In genomic region chr13:112722433-112723250, GRCh38 we compare ENCODE assay signal across 9 cellular contexts. TPM values are rescaled to one million over a fixed set of nuclear protein-coding genes. Genes with fewer than 3 reads are reported as not detected.
DNase-seq lines count a peak whose midpoint lies in the region; ATAC-seq, FAIRE-seq and TF ChIP-seq lines count a peak whose summit lies in the region.
"Had no signal": no experiment of that assay in that cellular context is flagged by ENCODE, and none has a peak within 500 bp of the region (broad histone marks: within the 10 kb centered on the region; RNA-seq: fewer than 3 reads in every experiment).

No MANE protein-coding gene starts in this region.

- no peaks in the 10 kb centered on the region for H3K27me3 Mint-ChIP-seq in MCF 10A (ENCODE audit: insufficient read depth, unreplicated experiment)
- H3K27me3 Mint-ChIP-seq in CD8-positive, alpha-beta T cell (ENCODE audit: low read depth) = no peaks in the 10 kb centered on the region

- DNase-seq in HTR-8/SVneo (ENCODE audit: insufficient read length, low spot score) = peak; percentile 59
- peak; percentile 11 for DNase-seq in MCF 10A (ENCODE audit: unreplicated experiment)
- DNase-seq in left kidney (ENCODE audit: low read depth, low spot score) = peak; percentile 82
- no peak for DNase-seq in SKM-1 treated with dmso at 0.1 percent for 144 hours (lab: John Stamatoyannopoulos, UW; ENCODE audit: unreplicated experiment)
- no peak for DNase-seq in CD8-positive, alpha-beta T cell

- POLR2A ChIA-PET in MCF 10A (lab: Yijun Ruan, JAX) = no interaction called here
- POLR2A ChIA-PET in CD8-positive, alpha-beta T cell (lab: Charles Lee) = no interaction called here

- BruUV-seq in MCF 10A (replicated peaks; lab: Mats Ljungman, UMichigan) = no TSS peak

- H3K4me3 ChIP-seq in CD8-positive, alpha-beta T cell (ENCODE audit: low read depth, low read length) = no peak overlapping the region

- no peaks in the 10 kb centered on the region for H3K36me3 ChIP-seq in CD8-positive, alpha-beta T cell (ENCODE audit: insufficient read depth, low read length)

- peaks cover 17% of the 10 kb centered on the region for H3K4me1 ChIP-seq in CD8-positive, alpha-beta T cell (ENCODE audit: insufficient read depth, low read length)

- H3K4me3 Mint-ChIP-seq in MCF 10A (ENCODE audit: unreplicated experiment) = no peak overlapping the region
- H3K4me3 Mint-ChIP-seq in CD8-positive, alpha-beta T cell = no peak overlapping the region

- H3K9me3 ChIP-seq in CD8-positive, alpha-beta T cell (ENCODE audit: low read length) = no peaks in the 10 kb centered on the region

- no peak overlapping the region for H3K27ac Mint-ChIP-seq in MCF 10A (ENCODE audit: low read depth, unreplicated experiment)
- no peak overlapping the region for H3K27ac Mint-ChIP-seq in CD8-positive, alpha-beta T cell

- H3K27me3 ChIP-seq in CD8-positive, alpha-beta T cell (ENCODE audit: insufficient read depth, low read length) = no peaks in the 10 kb centered on the region

- CTCF ChIA-PET in MCF 10A (lab: Yijun Ruan, JAX) = interaction anchor here (0.6 kb wide), 1 partner anchor 68 kb away, joined by 4 read pairs; no protein-coding TSS in a partner anchor
- CTCF ChIA-PET in CD8-positive, alpha-beta T cell (lab: Charles Lee) = no interaction called here

- FAIRE-seq in A204.1 (lab: Jason Lieb, UNC) (peak; percentile 97), HTR-8/SVneo (lab: Jason Lieb, UNC) (no peak)

- no peak for TF ChIP-seq CTCF in MCF 10A (IDR thresholded peaks at IDR 0.05; ENCODE audit: unreplicated experiment)
- TF ChIP-seq CTCF in CD8-positive, alpha-beta T cell (IDR thresholded peaks at IDR 0.05) = no peak

- H3K9me3 Mint-ChIP-seq in MCF 10A (ENCODE audit: unreplicated experiment) = no peaks in the 10 kb centered on the region
- H3K9me3 Mint-ChIP-seq in CD8-positive, alpha-beta T cell = no peaks in the 10 kb centered on the region

- H3K36me3 Mint-ChIP-seq in MCF 10A (ENCODE audit: insufficient read depth, unreplicated experiment) = no peaks in the 10 kb centered on the region
- H3K36me3 Mint-ChIP-seq in CD8-positive, alpha-beta T cell = peaks cover 3% of the 10 kb centered on the region

- intact Hi-C loops in MCF 10A (cut with micrococcal nuclease) = no loop called here
- intact Hi-C loops in CD8-positive, alpha-beta T cell (cut with DNase I, micrococcal nuclease) = no loop called here

- no peak for ATAC-seq in HG03097 (IDR thresholded peaks at IDR 0.05; ENCODE audit: low FRiP score, unreplicated experiment)
- ATAC-seq in CD8-positive, alpha-beta T cell = no peak
- no peak for ATAC-seq in GM18519 (IDR thresholded peaks at IDR 0.05; ENCODE audit: low FRiP score, unreplicated experiment)

- H3K4me1 Mint-ChIP-seq in MCF 10A (ENCODE audit: insufficient read depth, unreplicated experiment) = peaks cover 19% of the 10 kb centered on the region
- peaks cover 23% of the 10 kb centered on the region for H3K4me1 Mint-ChIP-seq in CD8-positive, alpha-beta T cell (ENCODE audit: low read depth)

- H3K27ac ChIP-seq in CD8-positive, alpha-beta T cell (ENCODE audit: low read depth, low read length) = no peak overlapping the region
- H3K27ac ChIP-seq: KMS-11 had no signal

RNA-seq across cellular contexts. Expression of gene ATP11A, which starts 32.8 kb away (rescaled TPM):
- 41.2 and 42.7 TPM in 2 replicates for total RNA-seq in MCF 10A (2022)
- 10 to 100 TPM; 20.7 to 22.1 TPM for total RNA-seq in CD8-positive, alpha-beta T cell

Comparison
In these comparisons a context has a peak if more than half of its experiments do, and no peak if none do; other contexts are left out.
1. DNase-seq: peak in HTR-8/SVneo (single experiment), MCF 10A (single experiment) and left kidney (single experiment); none in SKM-1 treated with dmso at 0.1 percent for 144 hours (single experiment) and CD8-positive, alpha-beta T cell (0 of 7).